Comparison of ENCODE assay signal across 1 cellular context in genomic region chr2:18272148-18272494, GRCh38.
TF ChIP-seq lines count a peak whose summit lies in the region.

No MANE protein-coding gene starts in this region.

TF ChIP-seq in IMR-90, 13 proteins besides CTCF, POLR2A, EP300 and RAD21:
- no peak for TF ChIP-seq ELK1 (IDR thresholded peaks at IDR 0.05; ENCODE audit: borderline replicate concordance, low read depth, low read length)
- no peak for TF ChIP-seq RFX5 (IDR thresholded peaks at IDR 0.05; ENCODE audit: low read depth, low read length)
- no peak for TF ChIP-seq USF2 (IDR thresholded peaks at IDR 0.05; ENCODE audit: low read depth, low read length)
- no peak for TF ChIP-seq SMC3 (IDR thresholded peaks at IDR 0.05; ENCODE audit: low read depth, low read length)
- TF ChIP-seq CHD1 (IDR thresholded peaks at IDR 0.05; ENCODE audit: low read depth, low read length), result no peak
- no peak for TF ChIP-seq RCOR1 (IDR thresholded peaks at IDR 0.05; ENCODE audit: insufficient replicate concordance, low read length)
- no peak for TF ChIP-seq MXI1 (IDR thresholded peaks at IDR 0.05; ENCODE audit: borderline replicate concordance, low read depth, low read length)
- no peak for TF ChIP-seq MAFK (IDR thresholded peaks at IDR 0.05; ENCODE audit: low read depth, low read length)
- no peak for TF ChIP-seq NFE2L2 (IDR thresholded peaks at IDR 0.05; ENCODE audit: low read depth, low read length)
- no peak for TF ChIP-seq MAZ (IDR thresholded peaks at IDR 0.05; ENCODE audit: borderline replicate concordance, low read depth, low read length)
- no peak for TF ChIP-seq FOS (IDR thresholded peaks at IDR 0.05; ENCODE audit: low read depth, low read length)
- no peak for TF ChIP-seq BHLHE40 (IDR thresholded peaks at IDR 0.05; ENCODE audit: low read depth, low read length)
- no peak for TF ChIP-seq CEBPB (IDR thresholded peaks at IDR 0.05; ENCODE audit: low read depth, low read length)
